34 cellular contexts compared by ENCODE assay signal in the genomic region with DNA sequence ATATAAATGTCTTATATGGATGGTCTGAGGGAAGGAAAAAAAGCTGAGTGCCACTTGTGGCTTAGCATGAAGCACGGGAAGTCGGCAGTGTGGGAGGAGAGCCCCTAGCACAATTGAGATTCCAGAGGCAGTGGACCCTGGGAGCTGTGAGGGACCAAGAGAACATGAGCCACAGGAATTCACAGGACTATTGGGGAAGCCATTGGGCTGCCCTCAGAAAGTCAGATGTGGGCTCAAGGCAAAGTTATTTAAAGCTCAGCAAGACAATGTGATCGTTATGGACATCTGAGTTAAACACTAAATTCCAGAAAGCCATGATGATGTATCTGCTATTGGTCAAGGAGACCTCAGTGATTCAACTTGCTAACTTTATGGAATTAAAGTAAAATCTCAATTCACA.
"Had no signal": no experiment of that assay in that cellular context is flagged by ENCODE, and none has a peak within 500 bp of the region (broad histone marks: within the 10 kb centered on the region; RNA-seq: fewer than 3 reads in every experiment).

No MANE protein-coding gene starts in this region.

- H3K27ac ChIP-seq: cardiac muscle cell, PC-9, WERI-Rb-1 had no signal

- H3K36me3 ChIP-seq: cardiac muscle cell, MG63, WERI-Rb-1 had no signal

- H3K4me2 ChIP-seq: PC-9 had no signal

- ATAC-seq: activated CD8-positive, alpha-beta T cell treated with anti-CD3 and anti-CD28 coated beads for 36 hours; activated T-cell treated with anti-CD3 and anti-CD28 coated beads, Interleukin-2, amount 50 U/mL, for 72 hours; activated T-helper 17 cell treated with anti-CD3 and anti-CD28 coated beads, Interleukin-2, amount 50 U/mL, for 72 hours had no signal

- H3K27me3 ChIP-seq: cardiac muscle cell, MG63 had no signal

- H3K4me3 ChIP-seq: cardiac muscle cell, MG63, PC-9 had no signal

- H3K9me3 ChIP-seq: MG63 had no signal

- H2AFZ ChIP-seq: PC-9 had no signal

- DNase-seq: activated CD4-positive, alpha-beta T cell treated with anti-CD3 and anti-CD28 coated beads for 1 hour; activated CD4-positive, alpha-beta T cell treated with anti-CD3 and anti-CD28 coated beads, Interleukin-2, amount 10 ng/mL, durations not matched to agents 24 days and 14 days; activated CD4-positive, alpha-beta T cell treated with anti-CD3 and anti-CD28 coated beads, Interleukin-2, amount 50 U/mL, for 4 hours; activated CD4-positive, CD25-positive, alpha-beta regulatory T cell; activated CD8-positive, alpha-beta T cell treated with anti-CD3 and anti-CD28 coated beads for 36 hours; activated effector memory CD4-positive, alpha-beta T cell treated with anti-CD3 and anti-CD28 coated beads, Interleukin-2, amount 50 U/mL, for 16 hours; activated naive CD4-positive, alpha-beta T cell; activated naive CD4-positive, alpha-beta T cell treated with anti-CD3 and anti-CD28 coated beads, Interleukin-2, amount 50 U/mL, for 16 hours; activated naive CD8-positive, alpha-beta T cell treated with anti-CD3 and anti-CD28 coated beads for 36 hours; activated T-cell treated with anti-CD3 and anti-CD28 coated beads, Interleukin-2, amount 50 U/mL, for 1 hour; activated T-cell treated with anti-CD3 and anti-CD28 coated beads, Interleukin-2, amount 50 U/mL, for 72 hours; amniotic stem cell; aorta; Kasumi-1; KG1; MG63; NCI-H1092 treated with DMSO at 0.1 percent for 48 hours; NCI-H1417; NCI-H146; NCI-H187; NCI-H2029 treated with DMSO at 0.1 percent for 48 hours; NCI-H2107; NCI-H2171; NCI-H510A; NCI-H526; NCI-H748 treated with DMSO at 0.1 percent for 48 hours; NK-92 treated with Interleukin-12 subunit alpha and Interleukin-12 subunit beta, amount 100 ng/mL, for 24 hours; PC-9; Right ventricle myocardium superior; SW 1271; T1000; WERI-Rb-1 had no signal
